ENCODE assay signal across 8 cellular contexts in the genomic region with DNA sequence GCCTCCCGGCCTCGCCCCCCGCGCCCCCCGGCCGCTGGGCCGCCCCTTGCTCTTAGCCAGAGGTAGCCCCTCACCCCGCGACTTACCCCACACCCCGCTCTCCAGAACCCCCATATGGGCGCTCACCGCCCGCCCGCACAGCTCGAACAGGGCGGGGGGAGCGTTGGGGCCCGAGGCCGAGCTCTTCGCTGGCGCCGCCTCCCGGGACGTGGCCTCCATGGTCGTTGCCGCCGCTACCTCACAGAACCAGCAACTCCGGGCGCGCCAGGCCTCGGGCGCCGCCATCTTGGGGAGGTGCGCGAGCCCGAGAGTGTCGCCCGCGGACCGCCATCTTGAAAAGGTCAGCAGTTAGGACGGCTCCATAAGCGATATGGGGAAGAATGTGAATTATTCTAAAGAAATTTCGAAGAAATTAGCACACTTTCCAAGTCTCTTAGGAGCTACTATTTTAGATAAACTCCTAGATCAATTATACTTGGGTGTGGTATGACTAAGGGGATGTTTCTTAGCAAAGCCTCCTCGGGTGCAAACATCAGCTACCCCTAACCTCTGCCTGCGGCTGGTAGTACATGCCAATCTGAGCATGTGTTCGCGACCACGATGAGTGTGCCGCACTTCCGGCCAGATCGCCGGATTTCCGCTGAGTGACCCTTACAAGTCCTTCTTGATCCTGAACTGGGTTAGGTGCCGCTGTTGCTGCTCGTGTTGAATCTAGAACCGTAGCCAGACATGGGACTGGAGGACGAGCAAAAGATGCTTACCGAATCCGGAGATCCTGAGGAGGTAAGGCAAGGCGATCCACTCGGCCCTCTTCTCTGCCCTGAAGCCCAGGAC. TPM values are rescaled to one million over a fixed set of nuclear protein-coding genes. Genes with fewer than 3 reads are reported as not detected.
A peak's percentile ranks its signal among the peaks of the same experiment; 100 is the strongest.
DNase-seq lines count a peak whose midpoint lies in the region; ATAC-seq lines count a peak whose summit lies in the region.

A gene with protein sequence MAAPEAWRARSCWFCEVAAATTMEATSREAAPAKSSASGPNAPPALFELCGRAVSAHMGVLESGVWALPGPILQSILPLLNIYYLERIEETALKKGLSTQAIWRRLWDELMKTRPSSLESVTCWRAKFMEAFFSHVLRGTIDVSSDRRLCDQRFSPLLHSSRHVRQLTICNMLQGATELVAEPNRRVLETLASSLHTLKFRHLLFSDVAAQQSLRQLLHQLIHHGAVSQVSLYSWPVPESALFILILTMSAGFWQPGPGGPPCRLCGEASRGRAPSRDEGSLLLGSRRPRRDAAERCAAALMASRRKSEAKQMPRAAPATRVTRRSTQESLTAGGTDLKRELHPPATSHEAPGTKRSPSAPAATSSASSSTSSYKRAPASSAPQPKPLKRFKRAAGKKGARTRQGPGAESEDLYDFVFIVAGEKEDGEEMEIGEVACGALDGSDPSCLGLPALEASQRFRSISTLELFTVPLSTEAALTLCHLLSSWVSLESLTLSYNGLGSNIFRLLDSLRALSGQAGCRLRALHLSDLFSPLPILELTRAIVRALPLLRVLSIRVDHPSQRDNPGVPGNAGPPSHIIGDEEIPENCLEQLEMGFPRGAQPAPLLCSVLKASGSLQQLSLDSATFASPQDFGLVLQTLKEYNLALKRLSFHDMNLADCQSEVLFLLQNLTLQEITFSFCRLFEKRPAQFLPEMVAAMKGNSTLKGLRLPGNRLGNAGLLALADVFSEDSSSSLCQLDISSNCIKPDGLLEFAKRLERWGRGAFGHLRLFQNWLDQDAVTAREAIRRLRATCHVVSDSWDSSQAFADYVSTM (minus strand): TSS at position 579 of the 834 bp plus-strand sequence. CDS start 294 bp downstream, at position 285.
A gene (plus strand): TSS at position 661 of the 834 bp plus-strand sequence. CDS start 69 bp downstream, at position 730.

- peaks cover 45% of the 10 kb centered on the region for H3K4me1 Mint-ChIP-seq in activated CD4-positive, alpha-beta T cell treated with anti-CD3 and anti-CD28 coated beads, Interleukin-2, amount 10 ng/mL, durations not matched to agents 7 days and 5 days

- H3K27me3 Mint-ChIP-seq in activated CD4-positive, alpha-beta T cell treated with anti-CD3 and anti-CD28 coated beads, Interleukin-2, amount 10 ng/mL, durations not matched to agents 7 days and 5 days, result no peaks in the 10 kb centered on the region

- DNase-seq in C1 segment of cervical spinal cord (lab: John Stamatoyannopoulos, UW) (peak; percentile 19 to 96 (median 89)), NCI-H69 (lab: John Stamatoyannopoulos, UW) (peak; percentile 91), cortex of kidney (lab: John Stamatoyannopoulos, UW) (peak; percentile 53), left colon (peak; percentile 96 to 97)
- peak; percentile 93 for DNase-seq in activated CD4-positive, alpha-beta T cell treated with anti-CD3 and anti-CD28 coated beads, Interleukin-2, amount 10 ng/mL, durations not matched to agents 7 days and 5 days
- peak; percentile 94 for DNase-seq in stimulated activated CD4-positive, alpha-beta T cell treated with anti-CD3 and anti-CD28 coated beads, Interleukin-1b, Interleukin-23, amount 100 ng/mL, for 48 hours

- intact Hi-C loops in left colon (cut with DNase I, micrococcal nuclease), result no loop called here

- H3K4me3 Mint-ChIP-seq in activated CD4-positive, alpha-beta T cell treated with anti-CD3 and anti-CD28 coated beads, Interleukin-2, amount 10 ng/mL, durations not matched to agents 7 days and 5 days, result peak within 1 kb of the TSS; percentile 97

- CTCF ChIA-PET in activated CD4-positive, alpha-beta T cell treated with anti-CD3 and anti-CD28 coated beads, Interleukin-2, amount 10 ng/mL, durations not matched to agents 7 days and 5 days (lab: Charles Lee), result interaction anchor here (0.6 to 2.2 kb wide), 12 partner anchors 10 to 758 kb away, joined by 3 to 7 read pairs (median 4); a partner anchor contains a TSS

- H3K9me3 Mint-ChIP-seq in activated CD4-positive, alpha-beta T cell treated with anti-CD3 and anti-CD28 coated beads, Interleukin-2, amount 10 ng/mL, durations not matched to agents 7 days and 5 days, result no peaks in the 10 kb centered on the region

- peak within 1 kb of the TSS; percentile 99 for H3K27ac Mint-ChIP-seq in activated CD4-positive, alpha-beta T cell treated with anti-CD3 and anti-CD28 coated beads, Interleukin-2, amount 10 ng/mL, durations not matched to agents 7 days and 5 days

- POLR2A ChIA-PET in activated CD4-positive, alpha-beta T cell treated with anti-CD3 and anti-CD28 coated beads, Interleukin-2, amount 10 ng/mL, durations not matched to agents 7 days and 5 days (lab: Charles Lee), result interaction anchor here (0.5 to 0.6 kb wide), 3 partner anchors 15 to 37 kb away, joined by 3 to 9 read pairs (median 6); a partner anchor contains a TSS

- peaks cover 9% of the 10 kb centered on the region for H3K36me3 Mint-ChIP-seq in activated CD4-positive, alpha-beta T cell treated with anti-CD3 and anti-CD28 coated beads, Interleukin-2, amount 10 ng/mL, durations not matched to agents 7 days and 5 days (ENCODE audit: low read depth)

- peak; percentile 81 for ATAC-seq in GM19328 (IDR thresholded peaks at IDR 0.05; ENCODE audit: unreplicated experiment)
- peak; percentile 72 for ATAC-seq in HG03520 (IDR thresholded peaks at IDR 0.05; ENCODE audit: unreplicated experiment)
- peak; percentile 84 for ATAC-seq in left colon

RNA-seq across cellular contexts. Expression of the first gene that starts in this region (rescaled TPM):
- total RNA-seq in activated CD4-positive, alpha-beta T cell treated with anti-CD3 and anti-CD28 coated beads, Interleukin-2, amount 10 ng/mL, durations not matched to agents 7 days and 5 days, result 10 to 100 TPM; 37.1 to 40.6 TPM
- 10 to 100 TPM; 46.3 to 53.6 TPM for total RNA-seq in left colon

RNA-seq across cellular contexts. Expression of the second gene that starts in this region (rescaled TPM):
- 100 to 1,000 TPM; 247 to 273 TPM for total RNA-seq in activated CD4-positive, alpha-beta T cell treated with anti-CD3 and anti-CD28 coated beads, Interleukin-2, amount 10 ng/mL, durations not matched to agents 7 days and 5 days
- total RNA-seq in left colon, result 100 to 1,000 TPM; 362 to 413 TPM

Comparison
In these comparisons a context has a peak if more than half of its experiments do, and no peak if none do; other contexts are left out.
1. Peak in every context shown above with its lines: DNase-seq and ATAC-seq.